Comparison of ENCODE assay signal across 19 cellular contexts in genomic region chrX:68755726-68756125, GRCh38.
DNase-seq lines count a peak whose midpoint lies in the region; ATAC-seq and TF ChIP-seq lines count a peak whose summit lies in the region.
"Had no signal": no experiment of that assay in that cellular context is flagged by ENCODE, and none has a peak within 500 bp of the region (broad histone marks: within the 10 kb centered on the region; RNA-seq: fewer than 3 reads in every experiment).

No MANE protein-coding gene starts in this region.

- no peaks in the 10 kb centered on the region for H3K27me3 Mint-ChIP-seq in naive thymus-derived CD8-positive, alpha-beta T cell

- DNase-seq in right atrium auricular region (ENCODE audit: low spot score) (peak; percentile 23), left ventricle myocardium superior (no peak), inferior parietal cortex (ENCODE audit: extremely low spot score) (peak; percentile 2), superior temporal gyrus (ENCODE audit: extremely low spot score) (peak; percentile 6)
- DNase-seq in activated CD4-positive, CD25-positive, alpha-beta regulatory T cell treated with anti-CD3 and anti-CD28 coated beads, Interleukin-2, amount 50 U/mL, for 72 hours, result no peak
- DNase-seq in naive thymus-derived CD8-positive, alpha-beta T cell, result no peak
- DNase-seq: Caco-2; CD4-positive, CD25-positive, alpha-beta regulatory T cell; CD8-positive, alpha-beta T cell; DMS153; DND-41; GM23248; H7; HCEC 1CT had no signal

- H3K4me1 ChIP-seq in right atrium auricular region, result no peaks in the 10 kb centered on the region
- H3K4me1 ChIP-seq: BLaER1, Caco-2 had no signal

- no peaks in the 10 kb centered on the region for H3K4me1 Mint-ChIP-seq in naive thymus-derived CD8-positive, alpha-beta T cell
- H3K4me1 Mint-ChIP-seq: B cell; CD4-positive, CD25-positive, alpha-beta regulatory T cell had no signal

- no peak overlapping the region for H3K27ac Mint-ChIP-seq in naive thymus-derived CD8-positive, alpha-beta T cell
- H3K27ac Mint-ChIP-seq: B cell; CD8-positive, alpha-beta T cell had no signal

- intact Hi-C loops in left ventricle myocardium superior (cut with micrococcal nuclease), result no loop called here

- no peak overlapping the region for H3K4me3 ChIP-seq in right atrium auricular region
- H3K4me3 ChIP-seq: BLaER1, GM23248 had no signal

- POLR2A ChIA-PET in naive thymus-derived CD8-positive, alpha-beta T cell (lab: Charles Lee), result no interaction called here

- no peaks in the 10 kb centered on the region for H3K9me3 ChIP-seq in right atrium auricular region
- H3K9me3 ChIP-seq: BLaER1, Caco-2 had no signal

- H3K4me3 Mint-ChIP-seq in naive thymus-derived CD8-positive, alpha-beta T cell, result no peak overlapping the region
- H3K4me3 Mint-ChIP-seq: B cell; CD4-positive, CD25-positive, alpha-beta regulatory T cell; CD8-positive, alpha-beta T cell had no signal

- H3K36me3 ChIP-seq in right atrium auricular region, result no peaks in the 10 kb centered on the region
- H3K36me3 ChIP-seq: BLaER1 had no signal

- no peaks in the 10 kb centered on the region for H3K9me3 Mint-ChIP-seq in naive thymus-derived CD8-positive, alpha-beta T cell
- H3K9me3 Mint-ChIP-seq: CD8-positive, alpha-beta T cell had no signal

- no peak overlapping the region for H3K27ac ChIP-seq in right atrium auricular region
- H3K27ac ChIP-seq: 22Rv1, BLaER1, C4-2B, GM23248 had no signal

- H3K27me3 ChIP-seq in right atrium auricular region, result no peaks in the 10 kb centered on the region

- H3K36me3 Mint-ChIP-seq in naive thymus-derived CD8-positive, alpha-beta T cell, result no peaks in the 10 kb centered on the region
- H3K36me3 Mint-ChIP-seq: CD4-positive, CD25-positive, alpha-beta regulatory T cell; CD8-positive, alpha-beta T cell had no signal

- ATAC-seq in left ventricle myocardium superior (no peak), HG03565 (IDR thresholded peaks at IDR 0.05; ENCODE audit: unreplicated experiment) (no peak)
- no peak for ATAC-seq in naive thymus-derived CD8-positive, alpha-beta T cell
- ATAC-seq: CD8-positive, alpha-beta T cell had no signal

- no peak for TF ChIP-seq CTCF in right atrium auricular region (IDR thresholded peaks at IDR 0.05)

Comparison
In these comparisons a context has a peak if more than half of its experiments do, and no peak if none do; other contexts are left out.
1. DNase-seq: peak in right atrium auricular region (single experiment), inferior parietal cortex (single experiment) and superior temporal gyrus (single experiment); none in left ventricle myocardium superior (single experiment), activated CD4-positive, CD25-positive, alpha-beta regulatory T cell treated with anti-CD3 and anti-CD28 coated beads, Interleukin-2, amount 50 U/mL, for 72 hours (single experiment) and naive thymus-derived CD8-positive, alpha-beta T cell (0 of 10).